In genomic region chr4:157564771-157565170, GRCh38 we compare ENCODE assay signal across 26 cellular contexts.
DNase-seq lines count a peak whose midpoint lies in the region; ATAC-seq, FAIRE-seq and TF ChIP-seq lines count a peak whose summit lies in the region.
"Had no signal": no experiment of that assay in that cellular context is flagged by ENCODE, and none has a peak within 500 bp of the region (broad histone marks: within the 10 kb centered on the region; RNA-seq: fewer than 3 reads in every experiment).

No MANE protein-coding gene starts in this region.

- FAIRE-seq in K562 (lab: Jason Lieb, UNC): no peak
- FAIRE-seq: GM12892 had no signal

- WGBS in K562 (ENCODE audit: insufficient coverage, low coverage, missing lambda C conversion rate): 3% methylated on average over 2 of the region's 2 CpGs
- WGBS in suprapubic skin: 44% methylated on average over 2 of the region's 2 CpGs

- H2AFZ ChIP-seq in K562 (ENCODE audit: low read depth, low read length): no peak overlapping the region

- H3K27ac ChIP-seq in breast epithelium (no peak overlapping the region), K562 (ENCODE audit: extremely low read depth, low read depth, low read length) (no peak overlapping the region), suprapubic skin (no peak overlapping the region)
- H3K27ac ChIP-seq: HL-60 had no signal

- H3K9ac ChIP-seq in K562 (ENCODE audit: insufficient read depth in 1 of 2, low read depth in 2 of 2, low read length in 2 of 2): no peak overlapping the region

- H3K9me1 ChIP-seq in K562 (ENCODE audit: control insufficient read depth, insufficient read depth, low read length): no peaks in the 10 kb centered on the region

- TF ChIP-seq POLR2A in breast epithelium (IDR thresholded peaks at IDR 0.05): no peak
- no peak for TF ChIP-seq POLR2A in K562 (conservative IDR thresholded peaks at IDR 0.05)
- TF ChIP-seq POLR2A in suprapubic skin (IDR thresholded peaks at IDR 0.05): no peak

- in situ Hi-C loops in K562 (cut with MboI): no loop called here

- no peak overlapping the region for H3K4me3 Mint-ChIP-seq in MCF 10A (ENCODE audit: unreplicated experiment)
- H3K4me3 Mint-ChIP-seq in activated naive CD4-positive, alpha-beta T cell treated with anti-CD3 and anti-CD28 coated beads for 36 hours: no peak overlapping the region

- ATAC-seq in K562 (no peak), esophagus mucosa (peak; percentile 72)

- TF ChIP-seq CTCF in MCF 10A (IDR thresholded peaks at IDR 0.05; ENCODE audit: unreplicated experiment) (no peak), breast epithelium (IDR thresholded peaks at IDR 0.05) (no peak), K562 (IDR thresholded peaks at IDR 0.05 in 2 of 3, conservative IDR thresholded peaks at IDR 0.05 in 1 of 3; ENCODE audit: insufficient read depth in 2 of 3, low read depth in 1 of 3, low read length in 3 of 3) (no peak), suprapubic skin (IDR thresholded peaks at IDR 0.05) (no peak)

- no peaks in the 10 kb centered on the region for H3K79me2 ChIP-seq in K562 (ENCODE audit: control insufficient read depth, insufficient read depth, low read length)

- H3K4me1 ChIP-seq in breast epithelium: no peaks in the 10 kb centered on the region
- H3K4me1 ChIP-seq in K562 (replicated peaks in 1 of 2; ENCODE audit: control insufficient read depth in 2 of 2, insufficient read depth in 2 of 2, low read length in 2 of 2): no peaks in the 10 kb centered on the region
- H3K4me1 ChIP-seq in suprapubic skin: no peaks in the 10 kb centered on the region

- POLR2A ChIA-PET in MCF 10A (lab: Yijun Ruan, JAX): interaction anchor here (0.8 kb wide), 1 partner anchor 102 kb away, joined by 3 read pairs; no protein-coding TSS in a partner anchor
- POLR2A ChIA-PET in K562 (lab: Yijun Ruan, JAX): no interaction called here

- BruUV-seq in MCF 10A (replicated peaks; lab: Mats Ljungman, UMichigan) (no TSS peak), K562 (replicated peaks; lab: Mats Ljungman, UMichigan) (no TSS peak)

- intact Hi-C loops in MCF 10A (cut with micrococcal nuclease): no loop called here
- intact Hi-C loops in breast epithelium (cut with DNase I; ENCODE audit: low total_unique reads): no loop called here
- intact Hi-C loops in K562 (cut with micrococcal nuclease): no loop called here
- intact Hi-C loops in activated naive CD4-positive, alpha-beta T cell treated with anti-CD3 and anti-CD28 coated beads for 36 hours (cut with micrococcal nuclease): no loop called here

- H3K4me1 Mint-ChIP-seq in MCF 10A (ENCODE audit: insufficient read depth, unreplicated experiment): peaks cover 12% of the 10 kb centered on the region
- H3K4me1 Mint-ChIP-seq in activated naive CD4-positive, alpha-beta T cell treated with anti-CD3 and anti-CD28 coated beads for 36 hours (ENCODE audit: low read depth): no peaks in the 10 kb centered on the region

- H3K27ac Mint-ChIP-seq in MCF 10A (ENCODE audit: low read depth, unreplicated experiment): peak overlapping the region; percentile 14
- H3K27ac Mint-ChIP-seq in activated naive CD4-positive, alpha-beta T cell treated with anti-CD3 and anti-CD28 coated beads for 36 hours: no peak overlapping the region

- no peaks in the 10 kb centered on the region for H3K9me3 ChIP-seq in breast epithelium
- no peaks in the 10 kb centered on the region for H3K9me3 ChIP-seq in K562 (replicated peaks; ENCODE audit: control insufficient read depth, insufficient read depth, low read depth, low read length)
- H3K9me3 ChIP-seq in suprapubic skin: no peaks in the 10 kb centered on the region
- H3K9me3 ChIP-seq: MG63 had no signal

- no peak for TF ChIP-seq EP300 in K562 (IDR thresholded peaks at IDR 0.05; ENCODE audit: low read length)
- TF ChIP-seq EP300 in suprapubic skin (IDR thresholded peaks at IDR 0.05): no peak

- H3K27me3 ChIP-seq in breast epithelium (no peaks in the 10 kb centered on the region), K562 (ENCODE audit: control insufficient read depth in 2 of 2, insufficient read depth in 2 of 2, low read length in 2 of 2) (no peaks in the 10 kb centered on the region), suprapubic skin (no peaks in the 10 kb centered on the region)

- no peaks in the 10 kb centered on the region for H3K9me3 Mint-ChIP-seq in MCF 10A (ENCODE audit: unreplicated experiment)
- H3K9me3 Mint-ChIP-seq in activated naive CD4-positive, alpha-beta T cell treated with anti-CD3 and anti-CD28 coated beads for 36 hours: no peaks in the 10 kb centered on the region

- no peaks in the 10 kb centered on the region for H4K20me1 ChIP-seq in K562 (replicated peaks; ENCODE audit: control insufficient read depth, insufficient read depth, low read length)

- CTCF ChIA-PET in MCF 10A (lab: Yijun Ruan, JAX): no interaction called here
- CTCF ChIA-PET in K562 (lab: Yijun Ruan, JAX; ENCODE audit: low intra/inter-chr PET ratio): no interaction called here
- CTCF ChIA-PET in activated naive CD4-positive, alpha-beta T cell treated with anti-CD3 and anti-CD28 coated beads for 36 hours (lab: Charles Lee): no interaction called here

- H3K36me3 ChIP-seq in breast epithelium: no peaks in the 10 kb centered on the region
- no peaks in the 10 kb centered on the region for H3K36me3 ChIP-seq in K562 (ENCODE audit: control insufficient read depth, insufficient read depth, low read length)
- H3K36me3 ChIP-seq in suprapubic skin: no peaks in the 10 kb centered on the region
- H3K36me3 ChIP-seq: MG63 had no signal

- H3K4me2 ChIP-seq in K562 (ENCODE audit: insufficient read depth, low read length): no peak overlapping the region

- H3K4me3 ChIP-seq in breast epithelium: no peak overlapping the region
- H3K4me3 ChIP-seq in K562: no peak overlapping the region
- H3K4me3 ChIP-seq in suprapubic skin: no peak overlapping the region
- H3K4me3 ChIP-seq: MG63 had no signal

- no peak for TF ChIP-seq RAD21 in K562 (CRISPR knock-in tag; conservative IDR thresholded peaks at IDR 0.05 in 1 of 2, IDR thresholded peaks at IDR 0.05 in 1 of 2)

- peak; percentile 55 for DNase-seq in MCF 10A (ENCODE audit: unreplicated experiment)
- DNase-seq in breast epithelium (ENCODE audit: low spot score in 2 of 2): no peak
- DNase-seq in K562 (ENCODE audit: extremely low read depth in 1 of 4, low spot score in 3 of 4): no peak
- DNase-seq in retina: peak; percentile 22
- no peak for DNase-seq in GM19240 (ENCODE audit: insufficient read length, low spot score)
- DNase-seq in activated naive CD4-positive, alpha-beta T cell treated with anti-CD3 and anti-CD28 coated beads for 36 hours: no peak
- no peak for DNase-seq in suprapubic skin (ENCODE audit: low spot score in 2 of 2)
- DNase-seq: 8988T; Calu3; DMS79 treated with DMSO at 0.1 percent for 48 hours; GF-D8; H7; KBM-7; MG63; NCI-H1105 treated with DMSO at 0.1 percent for 48 hours; NCI-H146; NCI-H1930; NCI-H2107; NCI-H526; NCI-H82; NK-92 treated with Interleukin-12 subunit alpha and Interleukin-12 subunit beta, amount 100 ng/mL, for 24 hours; RPMI8226; SHP77 treated with DMSO at 0.1 percent for 48 hours had no signal

- H3K27me3 Mint-ChIP-seq in MCF 10A (ENCODE audit: insufficient read depth, unreplicated experiment): no peaks in the 10 kb centered on the region
- no peaks in the 10 kb centered on the region for H3K27me3 Mint-ChIP-seq in activated naive CD4-positive, alpha-beta T cell treated with anti-CD3 and anti-CD28 coated beads for 36 hours (ENCODE audit: low read depth)

- no peaks in the 10 kb centered on the region for H3K36me3 Mint-ChIP-seq in MCF 10A (ENCODE audit: insufficient read depth, unreplicated experiment)
- H3K36me3 Mint-ChIP-seq in activated naive CD4-positive, alpha-beta T cell treated with anti-CD3 and anti-CD28 coated beads for 36 hours (ENCODE audit: low read depth): no peaks in the 10 kb centered on the region

TF ChIP-seq in K562, 482 proteins besides CTCF, POLR2A, EP300 and RAD21:
- peak; percentile 27; the same call in 1 of the 2 replicates for TF ChIP-seq ZNF316 (IDR thresholded peaks at IDR 0.05)
- peak; percentile 54; the same call in 1 of the 2 replicates for TF ChIP-seq MAFF (IDR thresholded peaks at IDR 0.05; ENCODE audit: low read length)
- no peak for TF ChIP-seq POLR2B (IDR thresholded peaks at IDR 0.05; ENCODE audit: low read depth, partially characterized antibody)
- TF ChIP-seq MAFK (IDR thresholded peaks at IDR 0.05; ENCODE audit: low read length): peak; percentile 60; the same call in 1 of the 2 replicates

Comparison
In these comparisons a context has a peak if more than half of its experiments do, and no peak if none do; other contexts are left out.
1. DNase-seq: peak in MCF 10A (single experiment) and retina (single experiment); none in breast epithelium (0 of 2), K562 (0 of 4), GM19240 (single experiment), activated naive CD4-positive, alpha-beta T cell treated with anti-CD3 and anti-CD28 coated beads for 36 hours (single experiment) and suprapubic skin (0 of 2).